In the genomic region with DNA sequence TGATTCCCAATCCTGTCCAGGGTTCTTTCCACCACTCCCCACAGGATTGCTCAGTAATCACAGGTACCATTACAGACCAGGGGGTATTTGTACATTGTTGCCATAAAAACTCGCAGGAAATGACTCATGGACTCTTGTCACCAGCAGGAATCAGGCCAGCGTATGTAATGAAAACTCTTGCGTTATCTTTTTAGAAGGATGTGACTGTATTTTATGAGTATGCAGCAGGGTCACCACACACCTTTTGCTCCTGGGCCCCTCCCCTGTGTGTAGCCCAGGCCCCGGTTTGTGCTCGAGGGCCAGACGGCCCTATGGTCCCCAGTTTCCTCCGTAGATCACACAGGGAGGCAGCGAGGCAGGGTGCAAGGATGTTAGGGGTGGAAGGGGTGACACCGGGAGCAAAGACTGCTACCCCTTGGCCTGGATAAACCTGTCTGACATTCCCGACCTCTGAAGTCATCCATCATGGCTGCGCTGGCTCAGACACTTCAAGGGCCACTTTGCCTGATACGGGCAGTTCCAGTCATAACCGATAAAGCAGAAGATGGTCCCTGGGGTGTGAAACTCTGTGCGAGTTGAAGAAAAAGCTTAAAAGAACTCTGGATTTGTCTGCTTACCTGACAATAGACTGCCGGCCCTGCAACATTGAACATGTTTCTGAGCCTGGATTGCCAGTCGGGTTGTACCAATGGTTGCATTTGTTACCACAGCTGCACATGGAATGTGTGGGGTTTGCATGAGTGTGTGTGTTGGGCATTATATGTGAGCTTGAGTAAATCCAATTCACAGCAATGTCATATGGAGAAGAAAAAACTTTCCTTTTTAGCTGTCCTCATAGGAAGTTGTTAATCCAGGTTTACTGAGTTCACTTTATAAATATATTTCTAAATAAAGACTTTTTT, we compare ENCODE assay signal across 9 cellular contexts. TPM values are rescaled to one million over a fixed set of nuclear protein-coding genes. Genes with fewer than 3 reads are reported as not detected.
A peak's percentile ranks its signal among the peaks of the same experiment; 100 is the strongest.
DNase-seq lines count a peak whose midpoint lies in the region; ATAC-seq and TF ChIP-seq lines count a peak whose summit lies in the region.
"Had no signal": no experiment of that assay in that cellular context is flagged by ENCODE, and none has a peak within 500 bp of the region (broad histone marks: within the 10 kb centered on the region; RNA-seq: fewer than 3 reads in every experiment).

No MANE protein-coding gene starts in this region.

- peak; percentile 39 for DNase-seq in NCI-H2029 (lab: John Stamatoyannopoulos, UW)
- no peak for DNase-seq in NCI-H2029 treated with DMSO at 0.1 percent for 48 hours (lab: John Stamatoyannopoulos, UW)
- DNase-seq in Peyer's patch = peak in 2 of 3 donors; percentile 80 to 84
- no peak for DNase-seq in effector memory CD8-positive, alpha-beta T cell
- no peak for DNase-seq in progenitor cell of endocrine pancreas (ENCODE audit: low spot score, unreplicated experiment)
- no peak for DNase-seq in CD8-positive, alpha-beta memory T cell
- no peak for DNase-seq in NCI-H2107 (lab: John Stamatoyannopoulos, UW)
- DNase-seq: naive B cell had no signal

- CTCF ChIA-PET in CD8-positive, alpha-beta memory T cell (lab: Charles Lee) = no interaction called here

- H3K36me3 ChIP-seq in Peyer's patch = peaks cover 0 to 17% (median 0%) of the 10 kb centered on the region in 3 donors
- peaks cover 8% of the 10 kb centered on the region for H3K36me3 ChIP-seq in CD8-positive, alpha-beta memory T cell (ENCODE audit: insufficient read depth, low read length)

- POLR2A ChIA-PET in CD8-positive, alpha-beta memory T cell (lab: Charles Lee) = no interaction called here

- peak overlapping the region; percentile 14 to 44 for H3K27ac Mint-ChIP-seq in effector memory CD8-positive, alpha-beta T cell
- H3K27ac Mint-ChIP-seq in progenitor cell of endocrine pancreas = peak overlapping the region; percentile 53
- peak overlapping the region in 1 of 8 donors; percentile 57 for H3K27ac Mint-ChIP-seq in CD8-positive, alpha-beta memory T cell
- H3K27ac Mint-ChIP-seq: naive B cell had no signal

- H3K4me3 Mint-ChIP-seq in effector memory CD8-positive, alpha-beta T cell = no peak overlapping the region
- no peak overlapping the region for H3K4me3 Mint-ChIP-seq in progenitor cell of endocrine pancreas (ENCODE audit: low read depth)
- H3K4me3 Mint-ChIP-seq in CD8-positive, alpha-beta memory T cell = no peak overlapping the region
- H3K4me3 Mint-ChIP-seq: naive B cell had no signal

- TF ChIP-seq POLR2A in Peyer's patch (IDR thresholded peaks at IDR 0.05) = peak in 1 of 2 donors; percentile 24

- no peak overlapping the region for H3K4me3 ChIP-seq in Peyer's patch
- H3K4me3 ChIP-seq in CD8-positive, alpha-beta memory T cell (ENCODE audit: low read length) = no peak overlapping the region

- H3K9me3 ChIP-seq in Peyer's patch = no peaks in the 10 kb centered on the region
- H3K9me3 ChIP-seq in CD8-positive, alpha-beta memory T cell (ENCODE audit: low read length) = no peaks in the 10 kb centered on the region

- H3K27ac ChIP-seq in Peyer's patch = peak overlapping the region in 3 of 4 donors; percentile 78 to 94 (median 89)
- H3K27ac ChIP-seq in CD8-positive, alpha-beta memory T cell (ENCODE audit: low read depth, low read length) = no peak overlapping the region

- peak; percentile 24 for ATAC-seq in effector memory CD8-positive, alpha-beta T cell (replicated peaks)
- no peak for ATAC-seq in HG03378 (IDR thresholded peaks at IDR 0.05; ENCODE audit: unreplicated experiment)

- TF ChIP-seq CTCF in Peyer's patch (IDR thresholded peaks at IDR 0.05) = peak in 3 of 6 experiments; percentile 14 to 20 (median 15)
- no peak for TF ChIP-seq CTCF in progenitor cell of endocrine pancreas (IDR thresholded peaks at IDR 0.05; ENCODE audit: unreplicated experiment)

- H3K4me1 ChIP-seq in Peyer's patch = peaks cover 0 to 62% (median 6%) of the 10 kb centered on the region in 4 donors
- no peaks in the 10 kb centered on the region for H3K4me1 ChIP-seq in CD8-positive, alpha-beta memory T cell (ENCODE audit: insufficient read depth, low read length)

- H3K27me3 Mint-ChIP-seq in effector memory CD8-positive, alpha-beta T cell = no peaks in the 10 kb centered on the region
- peaks cover 3% of the 10 kb centered on the region for H3K27me3 Mint-ChIP-seq in progenitor cell of endocrine pancreas
- no peaks in the 10 kb centered on the region for H3K27me3 Mint-ChIP-seq in CD8-positive, alpha-beta memory T cell
- H3K27me3 Mint-ChIP-seq: naive B cell had no signal

- H3K27me3 ChIP-seq in Peyer's patch = no peaks in the 10 kb centered on the region
- no peaks in the 10 kb centered on the region for H3K27me3 ChIP-seq in CD8-positive, alpha-beta memory T cell (ENCODE audit: insufficient read depth, low read length, poor library complexity, severe bottlenecking)

- no peaks in the 10 kb centered on the region for H3K9me3 Mint-ChIP-seq in effector memory CD8-positive, alpha-beta T cell
- H3K9me3 Mint-ChIP-seq in progenitor cell of endocrine pancreas (ENCODE audit: low read depth) = no peaks in the 10 kb centered on the region
- no peaks in the 10 kb centered on the region for H3K9me3 Mint-ChIP-seq in CD8-positive, alpha-beta memory T cell

- H3K36me3 Mint-ChIP-seq in effector memory CD8-positive, alpha-beta T cell (ENCODE audit: insufficient read depth) = peaks cover 4% of the 10 kb centered on the region
- no peaks in the 10 kb centered on the region for H3K36me3 Mint-ChIP-seq in progenitor cell of endocrine pancreas (ENCODE audit: insufficient read depth)
- H3K36me3 Mint-ChIP-seq in CD8-positive, alpha-beta memory T cell = peaks cover 2 to 9% (median 6%) of the 10 kb centered on the region in 3 donors
- H3K36me3 Mint-ChIP-seq: naive B cell had no signal

- peaks cover 0 to 2% of the 10 kb centered on the region in 2 donors for H3K4me1 Mint-ChIP-seq in effector memory CD8-positive, alpha-beta T cell (ENCODE audit: low read depth in 2 of 2)
- H3K4me1 Mint-ChIP-seq in progenitor cell of endocrine pancreas (ENCODE audit: low read depth) = peaks cover 12% of the 10 kb centered on the region
- peaks cover 0 to 16% (median 0%) of the 10 kb centered on the region in 3 donors for H3K4me1 Mint-ChIP-seq in CD8-positive, alpha-beta memory T cell
- H3K4me1 Mint-ChIP-seq: naive B cell had no signal

RNA-seq across cellular contexts. Expression of a gene that starts 57.0 kb away (rescaled TPM):
- 100 to 1,000 TPM; 109 to 197 (median 183) TPM for total RNA-seq in Peyer's patch
- 8.3 and 10.0 TPM in 2 replicates for total RNA-seq in progenitor cell of endocrine pancreas
- total RNA-seq in CD8-positive, alpha-beta memory T cell = 100 to 1,000 TPM; 146 to 147 TPM
- 32.4 TPM for polyA plus RNA-seq in CD8-positive, alpha-beta memory T cell

Comparison
In these comparisons a context has a peak if more than half of its experiments do, and no peak if none do; other contexts are left out.
1. DNase-seq: peak in NCI-H2029 (single experiment) and Peyer's patch (2 of 3); none in NCI-H2029 treated with DMSO at 0.1 percent for 48 hours (single experiment), effector memory CD8-positive, alpha-beta T cell (0 of 3), progenitor cell of endocrine pancreas (single experiment), CD8-positive, alpha-beta memory T cell (0 of 5) and NCI-H2107 (single experiment).
2. RNA of a gene that starts 57.0 kb away (total RNA-seq): 109 to 197 TPM in Peyer's patch and 146 to 147 TPM in CD8-positive, alpha-beta memory T cell; 8.3 to 10.0 TPM in progenitor cell of endocrine pancreas; every median in the first group is over 10 times any median in the second.